ENCODE assay signal across 8 cellular contexts in genomic region chr2:231452799-231453508, GRCh38. TPM values are rescaled to one million over a fixed set of nuclear protein-coding genes. Genes with fewer than 3 reads are reported as not detected.
A peak's percentile ranks its signal among the peaks of the same experiment; 100 is the strongest.
DNase-seq lines count a peak whose midpoint lies in the region; ATAC-seq and TF ChIP-seq lines count a peak whose summit lies in the region.

No MANE protein-coding gene starts in this region.

- TF ChIP-seq EP300 in esophagus muscularis mucosa (IDR thresholded peaks at IDR 0.05): no peak

- ATAC-seq in GM18870 (IDR thresholded peaks at IDR 0.05; ENCODE audit: unreplicated experiment): no peak
- no peak for ATAC-seq in GM21360 (IDR thresholded peaks at IDR 0.05; ENCODE audit: unreplicated experiment)
- no peak for ATAC-seq in GM21619 (IDR thresholded peaks at IDR 0.05; ENCODE audit: unreplicated experiment)

- no peak overlapping the region for H3K4me3 ChIP-seq in KMS-11 (IDR thresholded peaks at IDR 0.05; ENCODE audit: insufficient read depth, low read depth, low read length)
- H3K4me3 ChIP-seq in esophagus muscularis mucosa: no peak overlapping the region

- peaks cover 5% of the 10 kb centered on the region for H3K4me1 Mint-ChIP-seq in activated T-helper 2 cell treated with anti-CD3 and anti-CD28 coated beads, Interferon-gamma antibody, Interleukin-2, Interleukin-4, amounts not matched to agents 10 μg/mL and 5 μg/mL and 100 μg/mL, durations not matched to agents 14 hours and 24 hours and 36 hours (ENCODE audit: low read depth)

- H3K36me3 ChIP-seq in KMS-11 (ENCODE audit: insufficient read depth) (peaks cover 37% of the 10 kb centered on the region; the same call in 1 of the 2 replicates), esophagus muscularis mucosa (peaks cover 42 to 58% (median 55%) of the 10 kb centered on the region in 4 donors)

- no peaks in the 10 kb centered on the region for H3K27me3 ChIP-seq in KMS-11 (ENCODE audit: insufficient read depth, low read depth)
- H3K27me3 ChIP-seq in esophagus muscularis mucosa: no peaks in the 10 kb centered on the region

- no peak for TF ChIP-seq POLR2A in esophagus muscularis mucosa (IDR thresholded peaks at IDR 0.05; ENCODE audit: low read depth)

- peaks cover 3% of the 10 kb centered on the region for H3K4me1 ChIP-seq in KMS-11 (ENCODE audit: low read depth, poor library complexity, severe bottlenecking)
- peaks cover 0 to 15% (median 8%) of the 10 kb centered on the region in 4 donors for H3K4me1 ChIP-seq in esophagus muscularis mucosa

- DNase-seq in DMS 273 treated with DMSO at 0.1 percent for 48 hours (lab: John Stamatoyannopoulos, UW) (peak; percentile 69), mesenteric fat pad (ENCODE audit: low spot score) (peak; percentile 88), esophagus muscularis mucosa (ENCODE audit: extremely low spot score) (no peak)
- DNase-seq in activated T-helper 2 cell treated with anti-CD3 and anti-CD28 coated beads, Interferon-gamma antibody, Interleukin-2, Interleukin-4, amounts not matched to agents 10 μg/mL and 5 μg/mL and 100 μg/mL, durations not matched to agents 14 hours and 24 hours and 36 hours (ENCODE audit: low spot score): no peak

- no peaks in the 10 kb centered on the region for H3K9me3 ChIP-seq in esophagus muscularis mucosa

- peaks cover 66% of the 10 kb centered on the region for H3K36me3 Mint-ChIP-seq in activated T-helper 2 cell treated with anti-CD3 and anti-CD28 coated beads, Interferon-gamma antibody, Interleukin-2, Interleukin-4, amounts not matched to agents 10 μg/mL and 5 μg/mL and 100 μg/mL, durations not matched to agents 14 hours and 24 hours and 36 hours (ENCODE audit: low read depth)

- H4K20me1 ChIP-seq in KMS-11 (ENCODE audit: insufficient read depth): peaks cover 29% of the 10 kb centered on the region; the same call in 1 of the 2 replicates

- H3K27ac ChIP-seq in KMS-11 (peak overlapping the region; percentile 3; the same call in 1 of the 2 replicates), esophagus muscularis mucosa (replicated peaks in 1 of 4) (no peak overlapping the region)

- H3K27ac Mint-ChIP-seq in activated T-helper 2 cell treated with anti-CD3 and anti-CD28 coated beads, Interferon-gamma antibody, Interleukin-2, Interleukin-4, amounts not matched to agents 10 μg/mL and 5 μg/mL and 100 μg/mL, durations not matched to agents 14 hours and 24 hours and 36 hours: peak overlapping the region; percentile 21

- H2AFZ ChIP-seq in KMS-11 (ENCODE audit: low read depth): no peak overlapping the region

- H3K79me2 ChIP-seq in KMS-11 (ENCODE audit: insufficient read depth, low read depth): peaks cover 14% of the 10 kb centered on the region; the same call in 1 of the 2 replicates

- no peak overlapping the region for H3K4me2 ChIP-seq in KMS-11

- TF ChIP-seq CTCF in KMS-11 (conservative IDR thresholded peaks at IDR 0.05; ENCODE audit: low read depth, low read length) (no peak), esophagus muscularis mucosa (IDR thresholded peaks at IDR 0.05) (no peak)

- no peaks in the 10 kb centered on the region for H3K9me3 Mint-ChIP-seq in activated T-helper 2 cell treated with anti-CD3 and anti-CD28 coated beads, Interferon-gamma antibody, Interleukin-2, Interleukin-4, amounts not matched to agents 10 μg/mL and 5 μg/mL and 100 μg/mL, durations not matched to agents 14 hours and 24 hours and 36 hours

- H3K9ac ChIP-seq in KMS-11: no peak overlapping the region

- no peak overlapping the region for H3K4me3 Mint-ChIP-seq in activated T-helper 2 cell treated with anti-CD3 and anti-CD28 coated beads, Interferon-gamma antibody, Interleukin-2, Interleukin-4, amounts not matched to agents 10 μg/mL and 5 μg/mL and 100 μg/mL, durations not matched to agents 14 hours and 24 hours and 36 hours (ENCODE audit: low read depth)

- intact Hi-C loops in activated T-helper 2 cell treated with anti-CD3 and anti-CD28 coated beads, Interferon-gamma antibody, Interleukin-2, Interleukin-4, amounts not matched to agents 10 μg/mL and 5 μg/mL and 100 μg/mL, durations not matched to agents 14 hours and 24 hours and 36 hours (cut with micrococcal nuclease): loop anchor here (1.0 to 5.0 kb wide), 2 partner anchors 226 to 351 kb away; no protein-coding TSS in a partner anchor
- intact Hi-C loops in esophagus muscularis mucosa (cut with DNase I): no loop called here

- no peaks in the 10 kb centered on the region for H3K27me3 Mint-ChIP-seq in activated T-helper 2 cell treated with anti-CD3 and anti-CD28 coated beads, Interferon-gamma antibody, Interleukin-2, Interleukin-4, amounts not matched to agents 10 μg/mL and 5 μg/mL and 100 μg/mL, durations not matched to agents 14 hours and 24 hours and 36 hours (ENCODE audit: low read depth)

- WGBS in esophagus muscularis mucosa: 65% methylated on average over 9 of the region's 10 CpGs

RNA-seq across cellular contexts. Expression of gene NCL, which starts 11.3 kb away (rescaled TPM):
- 1,292 and 1,329 TPM in 2 replicates for total RNA-seq in activated T-helper 2 cell treated with anti-CD3 and anti-CD28 coated beads, Interferon-gamma antibody, Interleukin-2, Interleukin-4, amounts not matched to agents 10 μg/mL and 5 μg/mL and 100 μg/mL, durations not matched to agents 14 hours and 24 hours and 36 hours
- 512 TPM for total RNA-seq in mesenteric fat pad
- 100 to 1,000 TPM; 120 to 238 (median 161) TPM for total RNA-seq in esophagus muscularis mucosa

RNA-seq across cellular contexts. Expression of gene B3GNT7, which starts 57.4 kb away (rescaled TPM):
- 0.05 and 0.09 TPM in 2 replicates for total RNA-seq in activated T-helper 2 cell treated with anti-CD3 and anti-CD28 coated beads, Interferon-gamma antibody, Interleukin-2, Interleukin-4, amounts not matched to agents 10 μg/mL and 5 μg/mL and 100 μg/mL, durations not matched to agents 14 hours and 24 hours and 36 hours
- total RNA-seq in mesenteric fat pad (3.9 TPM), esophagus muscularis mucosa (1 to 10 TPM; 3.7 to 7.0 (median 4.5) TPM)

Comparison
In these comparisons a context has a peak if more than half of its experiments do, and no peak if none do; other contexts are left out.
1. DNase-seq: peak in DMS 273 treated with DMSO at 0.1 percent for 48 hours (single experiment) and mesenteric fat pad (single experiment); none in activated T-helper 2 cell treated with anti-CD3 and anti-CD28 coated beads, Interferon-gamma antibody, Interleukin-2, Interleukin-4, amounts not matched to agents 10 μg/mL and 5 μg/mL and 100 μg/mL, durations not matched to agents 14 hours and 24 hours and 36 hours (single experiment) and esophagus muscularis mucosa (single experiment).